Comparison of ENCODE assay signal across 8 cellular contexts in the genomic region with DNA sequence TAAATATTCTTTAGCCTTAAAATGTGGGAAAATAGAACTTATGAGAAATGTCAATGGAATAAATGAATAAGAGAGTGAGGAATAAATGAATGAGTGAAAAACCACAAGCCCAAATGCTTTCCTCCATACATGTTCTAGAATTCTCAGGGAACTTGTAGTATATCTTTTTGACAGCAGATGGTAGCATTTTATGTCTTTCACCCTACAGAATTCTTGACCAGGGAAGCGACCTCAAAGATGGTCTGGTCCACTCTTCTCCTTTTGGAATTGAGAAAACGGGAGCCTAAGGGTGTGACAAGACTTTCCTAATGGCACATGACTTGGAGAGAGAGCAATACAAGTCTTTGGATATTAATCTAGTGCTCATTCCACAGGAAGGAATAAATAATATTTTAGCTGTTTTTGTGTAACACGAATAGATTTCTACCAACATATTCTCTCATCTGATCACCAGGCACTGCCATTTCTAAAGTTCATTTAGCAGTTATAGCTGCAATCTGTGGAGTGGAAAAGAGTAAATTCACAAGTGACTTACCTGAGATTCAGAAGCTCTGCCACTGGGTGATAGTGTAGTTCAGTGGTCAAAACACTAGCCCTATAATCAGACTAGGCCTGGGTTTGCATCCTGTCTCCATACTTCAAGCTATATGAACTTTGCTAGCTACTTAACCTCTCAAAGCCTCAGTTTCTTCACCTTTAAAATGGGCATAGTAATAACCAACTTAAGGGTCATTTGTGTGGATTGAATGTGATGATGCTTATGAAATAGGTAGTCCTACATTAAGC. TPM values are rescaled to one million over a fixed set of nuclear protein-coding genes. Genes with fewer than 3 reads are reported as not detected.
DNase-seq lines count a peak whose midpoint lies in the region; ATAC-seq and TF ChIP-seq lines count a peak whose summit lies in the region.

No MANE protein-coding gene starts in this region.

- H3K4me3 ChIP-seq in BE2C (ENCODE audit: low read depth, low read length) (no peak overlapping the region), NT2/D1 (ENCODE audit: insufficient read length, low read depth) (no peak overlapping the region)

- H3K9ac ChIP-seq in NT2/D1 (ENCODE audit: insufficient read length, low read depth): no peak overlapping the region

- DNase-seq in BE2C (no peak), GM13976 (ENCODE audit: low spot score) (peak; percentile 20), NT2/D1 (ENCODE audit: low read depth, low spot score) (peak; percentile 27), cerebellar cortex (ENCODE audit: low spot score) (peak; percentile 24), myocyte (ENCODE audit: low read depth) (peak; percentile 32)
- DNase-seq in effector CD8-positive, alpha-beta T cell (lab: John Stamatoyannopoulos, UW): no peak

- no peak for ATAC-seq in HG03045 (IDR thresholded peaks at IDR 0.05; ENCODE audit: unreplicated experiment)
- no peak for ATAC-seq in HG02588 (IDR thresholded peaks at IDR 0.05; ENCODE audit: unreplicated experiment)

- no peaks in the 10 kb centered on the region for H3K36me3 ChIP-seq in BE2C
- H3K36me3 ChIP-seq in NT2/D1 (ENCODE audit: insufficient read depth, insufficient read length, low read length): no peaks in the 10 kb centered on the region

- H3K27me3 ChIP-seq in BE2C (peaks cover 6% of the 10 kb centered on the region), NT2/D1 (ENCODE audit: insufficient read depth, insufficient read length) (no peaks in the 10 kb centered on the region)

- in situ Hi-C loops in GM13976 (cut with MboI; ENCODE audit: low sequenced_read_pairs, unreplicated experiment): loop anchor here (5.0 to 10.0 kb wide), 2 partner anchors 106 to 194 kb away; partner anchors contain the start of gene METTL18

- no peaks in the 10 kb centered on the region for H3K9me3 ChIP-seq in BE2C
- no peaks in the 10 kb centered on the region for H3K9me3 ChIP-seq in NT2/D1 (ENCODE audit: insufficient read depth, low read length)

- H3K4me1 ChIP-seq in BE2C (no peaks in the 10 kb centered on the region), NT2/D1 (ENCODE audit: insufficient read depth, insufficient read length) (no peaks in the 10 kb centered on the region)

- TF ChIP-seq CTCF in BE2C (IDR thresholded peaks at IDR 0.05; ENCODE audit: low read depth, low read length): peak; percentile 43
- TF ChIP-seq CTCF in GM13976 (IDR thresholded peaks at IDR 0.05; ENCODE audit: borderline replicate concordance, control extremely low read depth, extremely low read depth, insufficient read depth, missing control alignments): peak; percentile 27

RNA-seq across cellular contexts. Expression of gene F5, which starts 15.0 kb away (rescaled TPM):
- polyA plus RNA-seq in BE2C (2012; ENCODE audit: insufficient read depth, insufficient read length, low read depth): not detected
- not detected in 2 replicates for total RNA-seq in myocyte
- polyA plus RNA-seq in myocyte (2012): 0.05 TPM

RNA-seq across cellular contexts. Expression of gene SELP, which starts 28.6 kb away (rescaled TPM):
- not detected for polyA plus RNA-seq in BE2C (2012; ENCODE audit: insufficient read depth, insufficient read length, low read depth)
- total RNA-seq in myocyte: not detected in 2 replicates
- polyA plus RNA-seq in myocyte (2012): not detected

Comparison
In these comparisons a context has a peak if more than half of its experiments do, and no peak if none do; other contexts are left out.
1. DNase-seq: peak in GM13976 (single experiment), NT2/D1 (single experiment), cerebellar cortex (single experiment) and myocyte (single experiment); none in BE2C (single experiment) and effector CD8-positive, alpha-beta T cell (single experiment).